ENCODE assay signal across 18 cellular contexts in genomic region chr16:85374571-85374872, GRCh38.
DNase-seq lines count a peak whose midpoint lies in the region; ATAC-seq and TF ChIP-seq lines count a peak whose summit lies in the region.
"Had no signal": no experiment of that assay in that cellular context is flagged by ENCODE, and none has a peak within 500 bp of the region (broad histone marks: within the 10 kb centered on the region; RNA-seq: fewer than 3 reads in every experiment).

No MANE protein-coding gene starts in this region.

- H3K4ac ChIP-seq in trophoblast cell (ENCODE audit: low read depth, low read length) = no peak overlapping the region

- no peak overlapping the region for H3K23ac ChIP-seq in trophoblast cell (ENCODE audit: low read length)

- no peak overlapping the region for H3K4me2 ChIP-seq in trophoblast cell (ENCODE audit: low read length)
- H3K4me2 ChIP-seq: GM23338 had no signal

- peaks cover 8% of the 10 kb centered on the region for H3K79me1 ChIP-seq in trophoblast cell (ENCODE audit: low read length)

- H3K9me3 ChIP-seq in HEK293 (ENCODE audit: control insufficient read depth, insufficient read depth, low read depth, low read length) (no peaks in the 10 kb centered on the region), trophoblast cell (ENCODE audit: insufficient read depth, low read depth, low read length) (peaks cover 7% of the 10 kb centered on the region)

- no peak overlapping the region for H2BK120ac ChIP-seq in trophoblast cell (ENCODE audit: insufficient read depth, low read length, poor library complexity)

- H2AK5ac ChIP-seq in trophoblast cell (ENCODE audit: low read length) = no peak overlapping the region

- peaks cover 7% of the 10 kb centered on the region for H3K27me3 Mint-ChIP-seq in brain
- H3K27me3 Mint-ChIP-seq: CD4-positive, alpha-beta T cell had no signal

- DNase-seq in trophoblast cell (no peak), SW480 (ENCODE audit: low spot score) (no peak)
- DNase-seq: CD4-positive, alpha-beta T cell; DMS79 treated with DMSO at 0.1 percent for 48 hours; Kasumi-1; NCI-H1417; NCI-H2081 treated with DMSO at 0.1 percent for 48 hours; NCI-H2227 treated with DMSO at 0.1 percent for 48 hours; NCI-H524 treated with DMSO at 0.1 percent for 48 hours; SHP77 treated with DMSO at 0.1 percent for 48 hours; T-helper 17 cell had no signal

- TF ChIP-seq RAD21 in Ishikawa (IDR thresholded peaks at IDR 0.05; ENCODE audit: low read depth) = no peak

- ATAC-seq in GM21825 (IDR thresholded peaks at IDR 0.05; ENCODE audit: unreplicated experiment) (no peak), GM18861 (IDR thresholded peaks at IDR 0.05; ENCODE audit: unreplicated experiment) (no peak)
- ATAC-seq: GM23338, T-helper 17 cell had no signal

- POLR2A ChIA-PET in HEK293 (lab: Yijun Ruan, JAX) = no interaction called here

- H2AFZ ChIP-seq in trophoblast cell (ENCODE audit: insufficient read depth, low read length, poor library complexity) = no peak overlapping the region
- H2AFZ ChIP-seq: GM23338 had no signal

- no peak overlapping the region for H2BK5ac ChIP-seq in trophoblast cell (ENCODE audit: low read depth, low read length, poor library complexity)

- no CpG with 5 or more reads among the region's 10 CpGs for WGBS in trophoblast cell (ENCODE audit: extremely low coverage, insufficient coverage, insufficient read length)

- no peaks in the 10 kb centered on the region for H3K79me2 ChIP-seq in trophoblast cell (ENCODE audit: control insufficient read depth, insufficient read depth, low read length, poor library complexity)

- H3K4me1 ChIP-seq in HEK293 (ENCODE audit: control insufficient read depth, insufficient read depth, low read length) = no peaks in the 10 kb centered on the region
- peaks cover 19% of the 10 kb centered on the region in 2 experiments for H3K4me1 ChIP-seq in trophoblast cell (ENCODE audit: control insufficient read depth in 1 of 2, insufficient read depth in 2 of 2, low read length in 2 of 2)

- no peak overlapping the region for H3K27ac ChIP-seq in HEK293 (ENCODE audit: extremely low read depth, low read depth, low read length)
- no peak overlapping the region for H3K27ac ChIP-seq in trophoblast cell (ENCODE audit: low read depth, low read length)

- H4K8ac ChIP-seq in trophoblast cell (ENCODE audit: low read depth, low read length) = no peak overlapping the region

- CTCF ChIA-PET in HEK293 (lab: Yijun Ruan, JAX) = no interaction called here

- H3K36me3 ChIP-seq in HEK293 (ENCODE audit: control insufficient read depth in 2 of 2, insufficient read depth in 1 of 2, low read length in 2 of 2) (no peaks in the 10 kb centered on the region), trophoblast cell (ENCODE audit: control insufficient read depth in 1 of 2, insufficient read depth in 2 of 2, low read length in 2 of 2) (no peaks in the 10 kb centered on the region)

- no peak overlapping the region for H3K9ac ChIP-seq in trophoblast cell (ENCODE audit: low read length)

- H3K4me3 Mint-ChIP-seq in brain = no peak overlapping the region
- H3K4me3 Mint-ChIP-seq: B cell; CD4-positive, alpha-beta T cell; GM23338; T-helper 17 cell had no signal

- no peak overlapping the region for H4K91ac ChIP-seq in trophoblast cell (ENCODE audit: low read depth, low read length)

- no peak overlapping the region for H3K18ac ChIP-seq in trophoblast cell (ENCODE audit: low read length)

- H3K9me3 Mint-ChIP-seq in brain = peaks cover 0 to 7% (median 2%) of the 10 kb centered on the region in 5 experiments
- H3K9me3 Mint-ChIP-seq: CD4-positive, alpha-beta T cell; GM23338 had no signal

- no peak overlapping the region for H4K12ac ChIP-seq in trophoblast cell (ENCODE audit: low read depth, low read length)

- H3K14ac ChIP-seq in trophoblast cell (ENCODE audit: low read length) = no peak overlapping the region

- no peaks in the 10 kb centered on the region for H3K27me3 ChIP-seq in trophoblast cell (ENCODE audit: insufficient read depth, low read length)

- H2BK12ac ChIP-seq in trophoblast cell (ENCODE audit: low read length) = no peak overlapping the region

- no peak for TF ChIP-seq EP300 in Ishikawa (IDR thresholded peaks at IDR 0.05; ENCODE audit: borderline replicate concordance)

- H3K4me3 ChIP-seq in HEK293 (ENCODE audit: low read depth, low read length) = no peak overlapping the region
- H3K4me3 ChIP-seq in trophoblast cell (ENCODE audit: low read depth, low read length) = peak overlapping the region; percentile 38
- H3K4me3 ChIP-seq: GM23338 had no signal

- H3K4me1 Mint-ChIP-seq in brain = peaks cover 68% of the 10 kb centered on the region
- H3K4me1 Mint-ChIP-seq: B cell had no signal

- peak overlapping the region; percentile 52 to 89 (median 80) for H3K27ac Mint-ChIP-seq in brain
- H3K27ac Mint-ChIP-seq: B cell; CD4-positive, alpha-beta T cell; T-helper 17 cell had no signal

- TF ChIP-seq CTCF in HEK293 (tag by site-specific recombination; IDR thresholded peaks at IDR 0.05) = no peak
- no peak for TF ChIP-seq CTCF in brain (conservative IDR thresholded peaks at IDR 0.05)

- H3K36me3 Mint-ChIP-seq in brain = no peaks in the 10 kb centered on the region

TF ChIP-seq in HEK293, 187 proteins besides CTCF, POLR2A, EP300 and RAD21:
- TF ChIP-seq ZFHX2 (tag by site-specific recombination; conservative IDR thresholded peaks at IDR 0.05) = peak; percentile 69
- TF ChIP-seq ZNF37A (tag by site-specific recombination; IDR thresholded peaks at IDR 0.05) = no peak
- TF ChIP-seq, protein P1, sequence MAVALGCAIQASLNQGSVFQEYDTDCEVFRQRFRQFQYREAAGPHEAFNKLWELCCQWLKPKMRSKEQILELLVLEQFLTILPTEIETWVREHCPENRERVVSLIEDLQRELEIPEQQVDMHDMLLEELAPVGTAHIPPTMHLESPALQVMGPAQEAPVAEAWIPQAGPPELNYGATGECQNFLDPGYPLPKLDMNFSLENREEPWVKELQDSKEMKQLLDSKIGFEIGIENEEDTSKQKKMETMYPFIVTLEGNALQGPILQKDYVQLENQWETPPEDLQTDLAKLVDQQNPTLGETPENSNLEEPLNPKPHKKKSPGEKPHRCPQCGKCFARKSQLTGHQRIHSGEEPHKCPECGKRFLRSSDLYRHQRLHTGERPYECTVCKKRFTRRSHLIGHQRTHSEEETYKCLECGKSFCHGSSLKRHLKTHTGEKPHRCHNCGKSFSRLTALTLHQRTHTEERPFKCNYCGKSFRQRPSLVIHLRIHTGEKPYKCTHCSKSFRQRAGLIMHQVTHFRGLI (tag by site-specific recombination; IDR thresholded peaks at IDR 0.05) = no peak
- TF ChIP-seq EGR2 (tag by site-specific recombination; IDR thresholded peaks at IDR 0.05; ENCODE audit: low read depth) = peak; percentile 40; the same call in 1 of the 2 replicates
- TF ChIP-seq, protein P2, sequence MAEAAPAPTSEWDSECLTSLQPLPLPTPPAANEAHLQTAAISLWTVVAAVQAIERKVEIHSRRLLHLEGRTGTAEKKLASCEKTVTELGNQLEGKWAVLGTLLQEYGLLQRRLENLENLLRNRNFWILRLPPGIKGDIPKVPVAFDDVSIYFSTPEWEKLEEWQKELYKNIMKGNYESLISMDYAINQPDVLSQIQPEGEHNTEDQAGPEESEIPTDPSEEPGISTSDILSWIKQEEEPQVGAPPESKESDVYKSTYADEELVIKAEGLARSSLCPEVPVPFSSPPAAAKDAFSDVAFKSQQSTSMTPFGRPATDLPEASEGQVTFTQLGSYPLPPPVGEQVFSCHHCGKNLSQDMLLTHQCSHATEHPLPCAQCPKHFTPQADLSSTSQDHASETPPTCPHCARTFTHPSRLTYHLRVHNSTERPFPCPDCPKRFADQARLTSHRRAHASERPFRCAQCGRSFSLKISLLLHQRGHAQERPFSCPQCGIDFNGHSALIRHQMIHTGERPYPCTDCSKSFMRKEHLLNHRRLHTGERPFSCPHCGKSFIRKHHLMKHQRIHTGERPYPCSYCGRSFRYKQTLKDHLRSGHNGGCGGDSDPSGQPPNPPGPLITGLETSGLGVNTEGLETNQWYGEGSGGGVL (tag by site-specific recombination; IDR thresholded peaks at IDR 0.05) = peak; percentile 67
- TF ChIP-seq ZNF121 (tag by site-specific recombination; IDR thresholded peaks at IDR 0.05) = peak; percentile 71; the same call in 1 of the 2 replicates
TF ChIP-seq in HEK293: peak in this region for 4.

TF ChIP-seq in Ishikawa, 13 proteins besides CTCF, POLR2A, EP300 and RAD21:
- peak; percentile 50; the same call in 1 of the 2 replicates for TF ChIP-seq NFIC (IDR thresholded peaks at IDR 0.05)
- no peak for TF ChIP-seq TCF12 (IDR thresholded peaks at IDR 0.05; ENCODE audit: low read depth)
